Comparison of ENCODE assay signal across 9 cellular contexts in genomic region chr1:156336242-156336641, GRCh38. TPM values are rescaled to one million over a fixed set of nuclear protein-coding genes. Genes with fewer than 3 reads are reported as not detected.
DNase-seq lines count a peak whose midpoint lies in the region; ATAC-seq, FAIRE-seq and TF ChIP-seq lines count a peak whose summit lies in the region.
"Had no signal": no experiment of that assay in that cellular context is flagged by ENCODE, and none has a peak within 500 bp of the region (broad histone marks: within the 10 kb centered on the region; RNA-seq: fewer than 3 reads in every experiment).

No MANE protein-coding gene starts in this region.

- DNase-seq in Calu3 (peak; percentile 27), adipocyte (ENCODE audit: low read depth) (no peak), NK-92 (lab: John Stamatoyannopoulos, UW; ENCODE audit: unreplicated experiment) (no peak), urothelium cell line (ENCODE audit: low spot score) (no peak), NOMO-1 treated with dmso at 0.1 percent for 144 hours (lab: John Stamatoyannopoulos, UW; ENCODE audit: unreplicated experiment) (no peak)

- no peak for FAIRE-seq in urothelium cell line (lab: Jason Lieb, UNC)

- no peak for TF ChIP-seq CTCF in Calu3 (IDR thresholded peaks at IDR 0.05; ENCODE audit: unreplicated experiment)

- no peaks in the 10 kb centered on the region for H3K27me3 ChIP-seq in adipocyte (replicated peaks; ENCODE audit: control insufficient read depth, insufficient read depth, low read length)

- H3K4me1 Mint-ChIP-seq in Calu3 (ENCODE audit: low read depth, unreplicated experiment) = peaks cover 25% of the 10 kb centered on the region
- peaks cover 16 to 26% (median 21%) of the 10 kb centered on the region in 3 donors for H3K4me1 Mint-ChIP-seq in IgD-negative memory B cell

- 69 to 75% methylated on average over 2 of the region's 4 CpGs for WGBS in mesodermal cell (ENCODE audit: insufficient coverage in 2 of 2), 2 experiments

- no peaks in the 10 kb centered on the region for H3K9me3 ChIP-seq in adipocyte (ENCODE audit: control insufficient read depth, low read length)
- H3K9me3 ChIP-seq in mesodermal cell (ENCODE audit: control insufficient read depth, low read length) = no peaks in the 10 kb centered on the region

- no peaks in the 10 kb centered on the region for H3K9me3 Mint-ChIP-seq in Calu3 (ENCODE audit: low read depth, unreplicated experiment)
- H3K9me3 Mint-ChIP-seq in IgD-negative memory B cell = no peaks in the 10 kb centered on the region

- H3K27ac ChIP-seq in mesodermal cell (ENCODE audit: low read depth, low read length, severe bottlenecking) = no peak overlapping the region

- BruUV-seq in Calu3 (replicated peaks; lab: Mats Ljungman, UMichigan) = no TSS peak

- intact Hi-C loops in Calu3 (cut with micrococcal nuclease; ENCODE audit: unreplicated experiment) = loop anchor here (5.0 kb wide), 1 partner anchor 54 kb away; the partner anchor contains the start of genes SMG5 and TMEM79

- H3K4me1 ChIP-seq in adipocyte (ENCODE audit: control insufficient read depth, insufficient read depth, low read length) = peaks cover 16% of the 10 kb centered on the region
- no peaks in the 10 kb centered on the region for H3K4me1 ChIP-seq in mesodermal cell (ENCODE audit: control insufficient read depth, insufficient read depth, low read length, poor library complexity, severe bottlenecking)

- no peak overlapping the region for H3K27ac Mint-ChIP-seq in Calu3 (ENCODE audit: unreplicated experiment)
- H3K27ac Mint-ChIP-seq in IgD-negative memory B cell = peak overlapping the region in 2 of 3 donors; percentile 33 to 61

- CTCF ChIA-PET in Calu3 (lab: Charles Lee) = interaction anchor here (0.6 to 0.7 kb wide), 2 partner anchors 274 to 433 kb away, joined by 5 to 7 read pairs; no protein-coding TSS in a partner anchor

- no peaks in the 10 kb centered on the region for H3K27me3 Mint-ChIP-seq in Calu3 (ENCODE audit: unreplicated experiment)
- no peaks in the 10 kb centered on the region for H3K27me3 Mint-ChIP-seq in IgD-negative memory B cell

- no peak overlapping the region for H3K9ac ChIP-seq in adipocyte (ENCODE audit: low read length)

- H3K4me3 ChIP-seq in adipocyte (ENCODE audit: low read length) (peak overlapping the region; percentile 100), mesodermal cell (ENCODE audit: extremely low read depth, insufficient read depth, low read length, poor library complexity, severe bottlenecking) (peak overlapping the region; percentile 97)

- ATAC-seq in HG02642 (IDR thresholded peaks at IDR 0.05; ENCODE audit: poor library complexity, unreplicated experiment) = no peak

- H3K36me3 Mint-ChIP-seq in Calu3 (ENCODE audit: insufficient read depth, unreplicated experiment) (peaks cover 81% of the 10 kb centered on the region), IgD-negative memory B cell (peaks cover 3% of the 10 kb centered on the region)

- peak overlapping the region; percentile 98 for H3K4me3 Mint-ChIP-seq in Calu3 (ENCODE audit: low read depth, unreplicated experiment)
- peak overlapping the region; percentile 86 to 98 (median 98) for H3K4me3 Mint-ChIP-seq in IgD-negative memory B cell

- H3K36me3 ChIP-seq in adipocyte (ENCODE audit: control insufficient read depth, insufficient read depth, low read length, severe bottlenecking) (peaks cover 45% of the 10 kb centered on the region), mesodermal cell (ENCODE audit: control insufficient read depth, insufficient read depth, low read length) (peaks cover 56% of the 10 kb centered on the region)

RNA-seq across cellular contexts. Expression of gene CCT3, which starts 1.9 kb away (rescaled TPM):
- total RNA-seq in Calu3 (2022) = 554 and 598 TPM in 2 replicates
- polyA plus RNA-seq in IgD-negative memory B cell = 172 TPM
- polyA plus RNA-seq in mesodermal cell (2013, experiment 1 of 2) = 308 TPM
- 292 TPM for polyA plus RNA-seq in mesodermal cell (2013, experiment 2 of 2)

RNA-seq across cellular contexts. Expression of gene TSACC, which starts 2.1 kb away (rescaled TPM):
- total RNA-seq in Calu3 (2022) = 1.4 and 2.0 TPM in 2 replicates
- 2.5 TPM for polyA plus RNA-seq in IgD-negative memory B cell
- not detected for polyA plus RNA-seq in mesodermal cell (2013, experiment 1 of 2)
- not detected for polyA plus RNA-seq in mesodermal cell (2013, experiment 2 of 2)
- total RNA-seq: subcutaneous adipose tissue had no signal

RNA-seq across cellular contexts. Expression of gene RHBG, which starts 32.8 kb away (rescaled TPM):
- total RNA-seq in Calu3 (2022) = 0.26 and 0.42 TPM in 2 replicates
- not detected for polyA plus RNA-seq in IgD-negative memory B cell
- polyA plus RNA-seq in mesodermal cell (2013, experiment 1 of 2) = 0.44 TPM
- polyA plus RNA-seq in mesodermal cell (2013, experiment 2 of 2) = 0.76 TPM
- total RNA-seq: subcutaneous adipose tissue had no signal

RNA-seq across cellular contexts. Expression of gene VHLL, which starts 37.1 kb away (rescaled TPM):
- total RNA-seq in Calu3 (2022) = 0.81 and 1.5 TPM in 2 replicates
- not detected for polyA plus RNA-seq in IgD-negative memory B cell
- polyA plus RNA-seq in mesodermal cell (2013, experiment 1 of 2) = not detected
- polyA plus RNA-seq in mesodermal cell (2013, experiment 2 of 2) = not detected
- total RNA-seq: subcutaneous adipose tissue had no signal

RNA-seq across cellular contexts. Expression of gene GLMP, which starts 40.8 kb away (rescaled TPM):
- total RNA-seq in Calu3 (2022) = 31.0 and 39.7 TPM in 2 replicates
- polyA plus RNA-seq in IgD-negative memory B cell = 11.5 TPM
- polyA plus RNA-seq in mesodermal cell (2013, experiment 1 of 2) = 67.5 TPM
- polyA plus RNA-seq in mesodermal cell (2013, experiment 2 of 2) = 64.4 TPM
